Comparison of ENCODE assay signal across 8 cellular contexts in the genomic region with DNA sequence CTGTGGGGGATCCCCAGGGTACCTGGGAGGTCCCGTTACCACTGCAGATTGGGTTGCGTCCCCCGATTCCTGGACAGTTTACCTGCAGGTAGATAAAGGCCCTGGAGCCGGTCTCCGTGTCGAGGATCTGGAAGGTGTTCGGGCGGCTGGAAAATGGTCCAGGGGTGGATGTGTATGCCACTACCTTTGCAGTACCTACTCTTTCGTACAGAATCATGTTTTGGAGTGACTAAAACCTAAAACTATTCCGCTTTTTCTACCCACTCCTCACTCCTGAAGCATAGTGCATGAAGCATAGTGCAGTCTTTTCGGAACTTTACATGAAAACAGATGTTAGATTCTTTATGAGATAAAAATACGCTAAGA. TPM values are rescaled to one million over a fixed set of nuclear protein-coding genes. Genes with fewer than 3 reads are reported as not detected.
A peak's percentile ranks its signal among the peaks of the same experiment; 100 is the strongest.
DNase-seq lines count a peak whose midpoint lies in the region; ATAC-seq, FAIRE-seq and TF ChIP-seq lines count a peak whose summit lies in the region.

No MANE protein-coding gene starts in this region.

- H3K4me3 ChIP-seq in neural cell (ENCODE audit: low read length), result peak overlapping the region; percentile 87

- no peaks in the 10 kb centered on the region for H3K9me3 ChIP-seq in neural cell (ENCODE audit: low read length)

- no peak for TF ChIP-seq RAD21 in neural cell (conservative IDR thresholded peaks at IDR 0.05)

- ATAC-seq in GM18861 (IDR thresholded peaks at IDR 0.05; ENCODE audit: unreplicated experiment) (peak; percentile 22), GM19035 (IDR thresholded peaks at IDR 0.05; ENCODE audit: unreplicated experiment) (no peak)

- peak overlapping the region; percentile 98 for H3K27ac ChIP-seq in neural cell (ENCODE audit: low read length)

- peak overlapping the region; percentile 96 for H3K9ac ChIP-seq in neural cell (ENCODE audit: low read length)

- H3K79me2 ChIP-seq in neural cell (replicated peaks; ENCODE audit: insufficient read depth, low read length), result peaks cover 36% of the 10 kb centered on the region

- peak overlapping the region; percentile 87 for H3K4me2 ChIP-seq in neural cell (ENCODE audit: low read length)

- H2AFZ ChIP-seq in neural cell (ENCODE audit: low read depth, low read length), result peak overlapping the region; percentile 99

- H4K20me1 ChIP-seq in neural cell (ENCODE audit: insufficient read depth), result no peaks in the 10 kb centered on the region

- no peaks in the 10 kb centered on the region for H3K36me3 ChIP-seq in neural cell (ENCODE audit: insufficient read depth, low read length)

- H3K27me3 ChIP-seq in neural cell (ENCODE audit: insufficient read depth, low read depth, low read length), result no peaks in the 10 kb centered on the region

- no peak for TF ChIP-seq CTCF in neural cell (IDR thresholded peaks at IDR 0.05; ENCODE audit: poor library complexity, severe bottlenecking)

- TF ChIP-seq EP300 in neural cell (conservative IDR thresholded peaks at IDR 0.05; ENCODE audit: poor library complexity, severe bottlenecking), result no peak

- DNase-seq in NCI-H1105 treated with DMSO at 0.1 percent for 48 hours (lab: John Stamatoyannopoulos, UW) (peak; percentile 26), epidermal melanocyte (ENCODE audit: insufficient read length, low spot score) (peak; percentile 16), NCI-H146 (lab: John Stamatoyannopoulos, UW) (no peak), RCC 7860 (ENCODE audit: low spot score) (no peak), AG08395 (ENCODE audit: low spot score) (no peak)

- H3K9me2 ChIP-seq in neural cell (ENCODE audit: insufficient read depth, low read length), result no peaks in the 10 kb centered on the region

- no peak for FAIRE-seq in RCC 7860 (lab: Jason Lieb, UNC)

- H3F3A ChIP-seq in neural cell (ENCODE audit: insufficient read depth, low read length, poor library complexity, severe bottlenecking), result peaks cover 6% of the 10 kb centered on the region

TF ChIP-seq in neural cell, 6 proteins besides CTCF, POLR2A, EP300 and RAD21:
- TF ChIP-seq MXI1 (conservative IDR thresholded peaks at IDR 0.05; ENCODE audit: poor library complexity, severe bottlenecking) (peak; percentile 51), POLR2AphosphoS5 (IDR thresholded peaks at IDR 0.05) (no peak)

RNA-seq across cellular contexts. Expression of gene WDR75, which starts 0.4 kb away (rescaled TPM):
- polyA plus RNA-seq in neural cell, result 62.5 and 67.3 TPM in 2 replicates
- 80.1 and 96.2 TPM in 2 replicates for polyA minus RNA-seq in neural cell

Comparison
In these comparisons a context has a peak if more than half of its experiments do, and no peak if none do; other contexts are left out.
1. DNase-seq: peak in NCI-H1105 treated with DMSO at 0.1 percent for 48 hours (single experiment) and epidermal melanocyte (single experiment); none in NCI-H146 (single experiment), RCC 7860 (single experiment) and AG08395 (single experiment).